ENCODE assay signal across 16 cellular contexts in genomic region chr3:57942872-57943283, GRCh38.
DNase-seq lines count a peak whose midpoint lies in the region; ATAC-seq and TF ChIP-seq lines count a peak whose summit lies in the region.
"Had no signal": no experiment of that assay in that cellular context is flagged by ENCODE, and none has a peak within 500 bp of the region (broad histone marks: within the 10 kb centered on the region; RNA-seq: fewer than 3 reads in every experiment).

No MANE protein-coding gene starts in this region.

- peaks cover 11% of the 10 kb centered on the region for H3K9me3 Mint-ChIP-seq in endodermal cell
- H3K9me3 Mint-ChIP-seq in mesothelial cell of epicardium: peaks cover 8% of the 10 kb centered on the region

- H3K36me3 Mint-ChIP-seq in endodermal cell (ENCODE audit: low read depth) (peaks cover 14% of the 10 kb centered on the region), mesothelial cell of epicardium (peaks cover 11% of the 10 kb centered on the region)

- no peak for TF ChIP-seq CTCF in endodermal cell (conservative IDR thresholded peaks at IDR 0.05)
- TF ChIP-seq CTCF in mesothelial cell of epicardium (IDR thresholded peaks at IDR 0.05; ENCODE audit: unreplicated experiment): no peak

- H3K9ac ChIP-seq in endodermal cell (ENCODE audit: extremely low read depth, low read length, poor library complexity, severe bottlenecking): no peak overlapping the region

- H3K36me3 ChIP-seq in endodermal cell (ENCODE audit: control insufficient read depth, insufficient read depth, low read length) (no peaks in the 10 kb centered on the region), aorta (ENCODE audit: control insufficient read depth in 1 of 2, insufficient read depth in 2 of 2, low read length in 1 of 2) (peaks cover 0 to 2% of the 10 kb centered on the region in 2 donors)
- H3K36me3 ChIP-seq: MG63, upper lobe of left lung had no signal

- H3K4me1 Mint-ChIP-seq in endodermal cell (peaks cover 15% of the 10 kb centered on the region), mesothelial cell of epicardium (peaks cover 26% of the 10 kb centered on the region)

- intact Hi-C loops in Right ventricle myocardium inferior (cut with DNase I): loop anchor here (2.0 kb wide), 1 partner anchor 16 kb away; no protein-coding TSS in a partner anchor
- intact Hi-C loops in cardiac septum (cut with DNase I): no loop called here
- intact Hi-C loops in aorta (cut with DNase I): no loop called here

- H3K27ac Mint-ChIP-seq in endodermal cell (no peak overlapping the region), mesothelial cell of epicardium (peak overlapping the region; percentile 93)

- no peak overlapping the region for H3K27ac ChIP-seq in endodermal cell (ENCODE audit: low read depth, low read length)
- H3K27ac ChIP-seq in aorta (ENCODE audit: low read depth in 1 of 2, low read length in 2 of 2): peak overlapping the region in 1 of 2 donors; percentile 52
- H3K27ac ChIP-seq: epithelial cell of prostate, SK-N-MC, skin epidermis had no signal

- H3K9me3 ChIP-seq in endodermal cell (ENCODE audit: control insufficient read depth, low read length) (peaks cover 9% of the 10 kb centered on the region), aorta (ENCODE audit: control insufficient read depth, low read length) (no peaks in the 10 kb centered on the region)
- H3K9me3 ChIP-seq: MG63, upper lobe of left lung had no signal

- H3K27me3 Mint-ChIP-seq in endodermal cell (ENCODE audit: insufficient read depth) (no peaks in the 10 kb centered on the region), mesothelial cell of epicardium (ENCODE audit: low read depth) (no peaks in the 10 kb centered on the region)
- H3K27me3 Mint-ChIP-seq: brain had no signal

- DNase-seq in Right ventricle myocardium inferior (ENCODE audit: missing footprints) (no peak), cardiac septum (ENCODE audit: low spot score) (no peak), endodermal cell (peak; percentile 30), mesothelial cell of epicardium (ENCODE audit: low spot score in 2 of 2, unreplicated experiment in 2 of 2) (no peak), aorta (peak in 1 of 2 donors; percentile 64), germinal center (ENCODE audit: low spot score) (no peak), DMS 273 (lab: John Stamatoyannopoulos, UW; ENCODE audit: unreplicated experiment) (no peak)
- DNase-seq in effector CD8-positive, alpha-beta T cell (lab: John Stamatoyannopoulos, UW): no peak
- DNase-seq: activated CD4-positive, CD25-positive, alpha-beta regulatory T cell treated with anti-CD3 and anti-CD28 coated beads, Interleukin-2, amount 50 U/mL, for 72 hours; MG63; NCI-H524 had no signal

- H3K27me3 ChIP-seq in endodermal cell (ENCODE audit: control insufficient read depth, insufficient read depth, low read length, poor library complexity, severe bottlenecking) (no peaks in the 10 kb centered on the region), aorta (ENCODE audit: control insufficient read depth in 1 of 2, insufficient read depth in 2 of 2, low read length in 1 of 2) (no peaks in the 10 kb centered on the region)
- H3K27me3 ChIP-seq: MG63, upper lobe of left lung had no signal

- 94 to 100% methylated on average over 2 to 4 of the region's 4 CpGs for WGBS in endodermal cell (ENCODE audit: insufficient coverage in 1 of 2, insufficient read length in 1 of 2), 2 experiments
- 9 to 10% methylated on average over 4 of the region's 4 CpGs for WGBS in aorta, 2 donors

- H3K4me1 ChIP-seq in endodermal cell (ENCODE audit: control insufficient read depth, insufficient read depth, low read length) (no peaks in the 10 kb centered on the region), aorta (ENCODE audit: control insufficient read depth in 1 of 2, insufficient read depth in 2 of 2, low read length in 2 of 2) (peaks cover 0 to 5% of the 10 kb centered on the region in 2 donors)

- peak; percentile 73 for ATAC-seq in Right ventricle myocardium inferior
- peak; percentile 70 for ATAC-seq in aorta (ENCODE audit: low FRiP score)

- H3K4me3 ChIP-seq in endodermal cell (ENCODE audit: low read length) (no peak overlapping the region), aorta (ENCODE audit: low read length in 2 of 2) (no peak overlapping the region)
- H3K4me3 ChIP-seq: MG63, SK-N-MC, skin epidermis, upper lobe of left lung had no signal

- H3K4me3 Mint-ChIP-seq in endodermal cell (no peak overlapping the region), mesothelial cell of epicardium (no peak overlapping the region)
- H3K4me3 Mint-ChIP-seq: brain had no signal
